In genomic region chr3:66778749-66779148, GRCh38 we compare ENCODE assay signal across 19 cellular contexts.
A peak's percentile ranks its signal among the peaks of the same experiment; 100 is the strongest.
DNase-seq lines count a peak whose midpoint lies in the region; ATAC-seq and TF ChIP-seq lines count a peak whose summit lies in the region.
"Had no signal": no experiment of that assay in that cellular context is flagged by ENCODE, and none has a peak within 500 bp of the region (broad histone marks: within the 10 kb centered on the region; RNA-seq: fewer than 3 reads in every experiment).

No MANE protein-coding gene starts in this region.

- in situ Hi-C loops in GM13977 (cut with MboI; ENCODE audit: low pct_unique_long_range_greater_than_20kb, low sequenced_read_pairs, unreplicated experiment): no loop called here

- TF ChIP-seq CTCF in GM20000 (IDR thresholded peaks at IDR 0.05; ENCODE audit: extremely low read depth, missing control alignments): no peak
- no peak for TF ChIP-seq CTCF in GM13977 (IDR thresholded peaks at IDR 0.05; ENCODE audit: extremely low read depth, insufficient read depth, missing control alignments)

- H3K9me3 Mint-ChIP-seq in activated T-helper 17 cell treated with anti-CD3 and anti-CD28 coated beads, Interleukin-2, amount 50 U/mL, for 72 hours: no peaks in the 10 kb centered on the region
- no peaks in the 10 kb centered on the region for H3K9me3 Mint-ChIP-seq in stimulated activated effector memory CD8-positive, alpha-beta T cell treated with anti-CD3 and anti-CD28 coated beads, Interleukin-12 subunit alpha, Interleukin-12 subunit beta, amount 100 ng/mL, for 72 hours

- no peaks in the 10 kb centered on the region for H3K36me3 Mint-ChIP-seq in activated T-helper 17 cell treated with anti-CD3 and anti-CD28 coated beads, Interleukin-2, amount 50 U/mL, for 72 hours (ENCODE audit: low read depth)
- H3K36me3 Mint-ChIP-seq in stimulated activated effector memory CD8-positive, alpha-beta T cell treated with anti-CD3 and anti-CD28 coated beads, Interleukin-12 subunit alpha, Interleukin-12 subunit beta, amount 100 ng/mL, for 72 hours: no peaks in the 10 kb centered on the region

- H3K4me3 Mint-ChIP-seq in activated T-helper 17 cell treated with anti-CD3 and anti-CD28 coated beads, Interleukin-2, amount 50 U/mL, for 72 hours: no peak overlapping the region
- H3K4me3 Mint-ChIP-seq in stimulated activated effector memory CD8-positive, alpha-beta T cell treated with anti-CD3 and anti-CD28 coated beads, Interleukin-12 subunit alpha, Interleukin-12 subunit beta, amount 100 ng/mL, for 72 hours: no peak overlapping the region

- ATAC-seq in GM19351 (IDR thresholded peaks at IDR 0.05; ENCODE audit: unreplicated experiment): peak; percentile 74
- peak; percentile 92 for ATAC-seq in HG02870 (IDR thresholded peaks at IDR 0.05; ENCODE audit: unreplicated experiment)
- peak; percentile 80 for ATAC-seq in activated T-helper 17 cell treated with anti-CD3 and anti-CD28 coated beads, Interleukin-2, amount 50 U/mL, for 72 hours (replicated peaks)
- ATAC-seq in stimulated activated effector memory CD8-positive, alpha-beta T cell treated with anti-CD3 and anti-CD28 coated beads, Interleukin-12 subunit alpha, Interleukin-12 subunit beta, amount 100 ng/mL, for 72 hours: peak; percentile 98
- ATAC-seq: HCT116 had no signal

- H3K4me1 Mint-ChIP-seq in activated T-helper 17 cell treated with anti-CD3 and anti-CD28 coated beads, Interleukin-2, amount 50 U/mL, for 72 hours: no peaks in the 10 kb centered on the region
- peaks cover 7% of the 10 kb centered on the region for H3K4me1 Mint-ChIP-seq in stimulated activated effector memory CD8-positive, alpha-beta T cell treated with anti-CD3 and anti-CD28 coated beads, Interleukin-12 subunit alpha, Interleukin-12 subunit beta, amount 100 ng/mL, for 72 hours

- peaks cover 7% of the 10 kb centered on the region for H3K27me3 Mint-ChIP-seq in activated T-helper 17 cell treated with anti-CD3 and anti-CD28 coated beads, Interleukin-2, amount 50 U/mL, for 72 hours

- H3K27ac Mint-ChIP-seq in activated T-helper 17 cell treated with anti-CD3 and anti-CD28 coated beads, Interleukin-2, amount 50 U/mL, for 72 hours: no peak overlapping the region
- H3K27ac Mint-ChIP-seq in stimulated activated effector memory CD8-positive, alpha-beta T cell treated with anti-CD3 and anti-CD28 coated beads, Interleukin-12 subunit alpha, Interleukin-12 subunit beta, amount 100 ng/mL, for 72 hours: no peak overlapping the region

- peak in 1 of 2 donors; percentile 53 for DNase-seq in stimulated activated effector memory CD8-positive, alpha-beta T cell treated with anti-CD3 and anti-CD28 coated beads, Interleukin-12 subunit alpha, Interleukin-12 subunit beta, amount 100 ng/mL, for 72 hours (ENCODE audit: low spot score in 2 of 2)
- DNase-seq in GM20000 (ENCODE audit: low spot score) (no peak), GM13977 (ENCODE audit: low spot score) (no peak), NCI-H128 (lab: John Stamatoyannopoulos, UW; ENCODE audit: unreplicated experiment) (no peak)
- DNase-seq: BE2C, DMS53, GDM1, Kasumi-1, NCI-H1417 treated with DMSO at 0.1 percent for 48 hours, NCI-H187, NCI-H2107, NCI-H345, NCI-H524, NCI-H774, SJCRH30 had no signal
